In the genomic region with DNA sequence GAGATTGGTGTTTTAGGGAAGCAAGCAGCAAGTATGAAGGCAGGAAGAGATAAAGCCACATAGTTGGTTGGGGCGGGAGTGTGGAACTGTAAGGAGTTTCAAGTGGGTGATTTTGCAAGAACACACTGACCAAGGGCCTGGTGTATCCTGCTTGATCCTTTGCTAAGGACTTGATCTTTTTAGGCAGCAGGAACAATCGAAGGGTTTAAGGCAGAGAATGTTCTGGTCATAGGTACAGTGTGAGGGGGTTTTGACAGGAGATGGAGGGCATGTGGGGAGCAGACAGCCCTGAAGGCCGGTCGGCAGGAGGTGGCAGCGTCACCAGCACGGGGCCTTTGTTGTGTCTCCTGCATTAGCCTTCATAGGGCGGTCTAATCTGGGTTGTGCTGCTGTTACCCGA, we compare ENCODE assay signal across 11 cellular contexts. TPM values are rescaled to one million over a fixed set of nuclear protein-coding genes. Genes with fewer than 3 reads are reported as not detected.
DNase-seq lines count a peak whose midpoint lies in the region; ATAC-seq and TF ChIP-seq lines count a peak whose summit lies in the region.
"Had no signal": no experiment of that assay in that cellular context is flagged by ENCODE, and none has a peak within 500 bp of the region (broad histone marks: within the 10 kb centered on the region; RNA-seq: fewer than 3 reads in every experiment).

No MANE protein-coding gene starts in this region.

- DNase-seq in CD14-positive monocyte (ENCODE audit: low spot score) (no peak), MV-4-11 (lab: John Stamatoyannopoulos, UW) (peak; percentile 81), NCI-H1930 (lab: John Stamatoyannopoulos, UW) (no peak), NCI-H524 (lab: John Stamatoyannopoulos, UW) (no peak), DMS53 treated with DMSO at 0.1 percent for 48 hours (lab: John Stamatoyannopoulos, UW; ENCODE audit: unreplicated experiment) (no peak)
- peak in 1 of 9 donors; percentile 10 for DNase-seq in naive thymus-derived CD4-positive, alpha-beta T cell
- DNase-seq: DMS53; stimulated activated CD4-positive, alpha-beta T cell treated with anti-CD3 and anti-CD28 coated beads, Interleukin-4, amount 100 ng/mL, for 4 hours had no signal

- no peaks in the 10 kb centered on the region for H3K9me3 ChIP-seq in naive thymus-derived CD4-positive, alpha-beta T cell (ENCODE audit: control insufficient read depth in 2 of 3, low read length in 3 of 3)

- no peak overlapping the region for H3K4me3 ChIP-seq in naive thymus-derived CD4-positive, alpha-beta T cell (ENCODE audit: low read length)

- peaks cover 14 to 23% of the 10 kb centered on the region in 2 donors for H3K4me1 ChIP-seq in naive thymus-derived CD4-positive, alpha-beta T cell (ENCODE audit: control insufficient read depth in 2 of 2, insufficient read depth in 2 of 2, low read length in 2 of 2)

- no peak for TF ChIP-seq CTCF in CD14-positive monocyte (IDR thresholded peaks at IDR 0.05)

- CTCF ChIA-PET in naive thymus-derived CD4-positive, alpha-beta T cell (lab: Charles Lee), result no interaction called here

- ATAC-seq in naive thymus-derived CD4-positive, alpha-beta T cell, result peak; percentile 61
- ATAC-seq in HG02588 (IDR thresholded peaks at IDR 0.05; ENCODE audit: unreplicated experiment), result no peak

- H3K4me1 Mint-ChIP-seq in CD14-positive monocyte, result peaks cover 34% of the 10 kb centered on the region
- H3K4me1 Mint-ChIP-seq in dendritic cell treated with granulocyte-macrophage colony-stimulating factor and Interleukin-4, amounts not matched to agents 40 ng/mL and 50 ng/mL, for 4 days (ENCODE audit: low read depth), result peaks cover 59% of the 10 kb centered on the region
- H3K4me1 Mint-ChIP-seq in naive thymus-derived CD4-positive, alpha-beta T cell, result peaks cover 52 to 87% (median 76%) of the 10 kb centered on the region in 7 donors

- H3K27ac ChIP-seq in naive thymus-derived CD4-positive, alpha-beta T cell (ENCODE audit: low read depth, low read length), result no peak overlapping the region
- H3K27ac ChIP-seq: KMS-11 had no signal

- peaks cover 3 to 4% of the 10 kb centered on the region in 2 donors for H3K36me3 Mint-ChIP-seq in CD14-positive monocyte
- H3K36me3 Mint-ChIP-seq in dendritic cell treated with granulocyte-macrophage colony-stimulating factor and Interleukin-4, amounts not matched to agents 40 ng/mL and 50 ng/mL, for 4 days (ENCODE audit: low read depth), result peaks cover 4% of the 10 kb centered on the region
- H3K36me3 Mint-ChIP-seq in naive thymus-derived CD4-positive, alpha-beta T cell, result peaks cover 0 to 2% (median 0%) of the 10 kb centered on the region in 5 donors

- no peaks in the 10 kb centered on the region for H3K27me3 ChIP-seq in naive thymus-derived CD4-positive, alpha-beta T cell (ENCODE audit: control insufficient read depth in 2 of 2, insufficient read depth in 2 of 2, low read length in 2 of 2)

- intact Hi-C loops in CD14-positive monocyte (cut with micrococcal nuclease), result no loop called here
- intact Hi-C loops in dendritic cell treated with granulocyte-macrophage colony-stimulating factor and Interleukin-4, amounts not matched to agents 40 ng/mL and 50 ng/mL, for 4 days (cut with micrococcal nuclease), result no loop called here
- intact Hi-C loops in naive thymus-derived CD4-positive, alpha-beta T cell (cut with micrococcal nuclease), result no loop called here

- H3K27me3 Mint-ChIP-seq in CD14-positive monocyte (ENCODE audit: low read depth in 3 of 3), result peaks cover 1 to 2% (median 1%) of the 10 kb centered on the region in 3 donors
- H3K27me3 Mint-ChIP-seq in dendritic cell treated with granulocyte-macrophage colony-stimulating factor and Interleukin-4, amounts not matched to agents 40 ng/mL and 50 ng/mL, for 4 days, result no peaks in the 10 kb centered on the region
- no peaks in the 10 kb centered on the region for H3K27me3 Mint-ChIP-seq in naive thymus-derived CD4-positive, alpha-beta T cell

- H3K36me3 ChIP-seq in naive thymus-derived CD4-positive, alpha-beta T cell (ENCODE audit: control insufficient read depth in 2 of 3, insufficient read depth in 3 of 3, low read length in 3 of 3), result peaks cover 0 to 6% (median 0%) of the 10 kb centered on the region in 3 experiments

- POLR2A ChIA-PET in naive thymus-derived CD4-positive, alpha-beta T cell (lab: Charles Lee), result no interaction called here

- H3K27ac Mint-ChIP-seq in CD14-positive monocyte, result peak overlapping the region; percentile 59 to 92 (median 81)
- H3K27ac Mint-ChIP-seq in dendritic cell treated with granulocyte-macrophage colony-stimulating factor and Interleukin-4, amounts not matched to agents 40 ng/mL and 50 ng/mL, for 4 days, result peak overlapping the region; percentile 71
- H3K27ac Mint-ChIP-seq in naive thymus-derived CD4-positive, alpha-beta T cell, result peak overlapping the region in 8 of 9 donors; percentile 63 to 85 (median 68)

- H3K4me3 Mint-ChIP-seq in CD14-positive monocyte, result peak overlapping the region in 1 of 2 donors; percentile 80
- H3K4me3 Mint-ChIP-seq in dendritic cell treated with granulocyte-macrophage colony-stimulating factor and Interleukin-4, amounts not matched to agents 40 ng/mL and 50 ng/mL, for 4 days, result peak overlapping the region; percentile 21
- peak overlapping the region in 8 of 10 donors; percentile 17 to 58 (median 34) for H3K4me3 Mint-ChIP-seq in naive thymus-derived CD4-positive, alpha-beta T cell

- no peaks in the 10 kb centered on the region for H3K9me3 Mint-ChIP-seq in CD14-positive monocyte
- H3K9me3 Mint-ChIP-seq in dendritic cell treated with granulocyte-macrophage colony-stimulating factor and Interleukin-4, amounts not matched to agents 40 ng/mL and 50 ng/mL, for 4 days, result no peaks in the 10 kb centered on the region
- no peaks in the 10 kb centered on the region for H3K9me3 Mint-ChIP-seq in naive thymus-derived CD4-positive, alpha-beta T cell

RNA-seq across cellular contexts. Expression of a gene that starts 54.7 kb away (rescaled TPM):
- polyA plus RNA-seq in CD14-positive monocyte, result under 1 TPM; 0.66 to 0.82 TPM
- 10 to 100 TPM; 32.8 to 47.2 (median 44.1) TPM for total RNA-seq in naive thymus-derived CD4-positive, alpha-beta T cell
- 1 to 10 TPM; 2.2 to 4.8 TPM for polyA plus RNA-seq in naive thymus-derived CD4-positive, alpha-beta T cell
